In the genomic region with DNA sequence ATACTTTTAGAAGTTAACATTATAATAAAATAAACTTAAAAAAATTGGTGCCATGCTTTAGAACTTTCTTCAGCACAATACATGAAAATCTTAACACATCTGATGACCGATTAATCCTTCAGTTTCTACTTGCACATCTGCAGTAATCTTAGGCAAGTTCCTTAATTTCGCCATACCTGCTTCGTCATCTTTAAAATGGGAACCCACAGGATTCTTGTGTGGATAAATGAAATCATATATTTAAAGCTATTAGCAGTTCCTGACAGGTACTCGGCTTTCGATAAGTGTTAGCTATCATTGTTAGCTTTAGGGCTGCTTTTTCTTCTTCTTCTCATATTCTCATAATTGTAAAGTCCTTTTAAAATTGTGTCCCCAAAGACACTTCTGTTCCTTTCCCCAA, we compare ENCODE assay signal across 1 cellular context.
TF ChIP-seq lines count a peak whose summit lies in the region.

No MANE protein-coding gene starts in this region.

TF ChIP-seq in GM23338, 12 proteins besides CTCF, POLR2A, EP300 and RAD21 (continued from another document):
- TF ChIP-seq, protein P1, sequence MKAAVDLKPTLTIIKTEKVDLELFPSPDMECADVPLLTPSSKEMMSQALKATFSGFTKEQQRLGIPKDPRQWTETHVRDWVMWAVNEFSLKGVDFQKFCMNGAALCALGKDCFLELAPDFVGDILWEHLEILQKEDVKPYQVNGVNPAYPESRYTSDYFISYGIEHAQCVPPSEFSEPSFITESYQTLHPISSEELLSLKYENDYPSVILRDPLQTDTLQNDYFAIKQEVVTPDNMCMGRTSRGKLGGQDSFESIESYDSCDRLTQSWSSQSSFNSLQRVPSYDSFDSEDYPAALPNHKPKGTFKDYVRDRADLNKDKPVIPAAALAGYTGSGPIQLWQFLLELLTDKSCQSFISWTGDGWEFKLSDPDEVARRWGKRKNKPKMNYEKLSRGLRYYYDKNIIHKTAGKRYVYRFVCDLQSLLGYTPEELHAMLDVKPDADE (IDR thresholded peaks at IDR 0.05) = no peak
- TF ChIP-seq EZH2 (IDR thresholded peaks at IDR 0.05; ENCODE audit: low read depth, unreplicated experiment) (no peak), EZH2phosphoT487 (IDR thresholded peaks at IDR 0.05; ENCODE audit: unreplicated experiment) (no peak), NANOG (IDR thresholded peaks at IDR 0.05; ENCODE audit: borderline replicate concordance) (no peak), CREB1 (CRISPR knock-in tag; IDR thresholded peaks at IDR 0.05; ENCODE audit: low read depth) (no peak)
